ENCODE assay signal across 31 cellular contexts in the genomic region with DNA sequence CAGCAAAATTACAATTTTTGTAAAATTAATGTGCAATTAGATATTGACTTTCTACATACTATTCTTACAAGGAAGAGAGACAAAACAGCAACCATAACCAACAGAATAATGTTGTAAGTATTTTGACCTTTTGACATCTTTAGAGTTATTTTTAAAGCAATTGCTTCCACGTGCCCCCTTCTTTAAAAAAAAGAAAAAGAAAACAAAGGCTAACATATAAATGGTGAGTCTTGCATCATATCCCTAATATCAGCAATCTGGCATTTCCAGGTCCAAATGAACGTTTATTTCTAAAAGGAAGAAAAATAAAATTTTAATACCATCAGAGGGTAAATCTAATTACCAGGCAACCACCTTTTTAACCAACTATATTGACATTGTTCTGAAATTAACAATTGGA. TPM values are rescaled to one million over a fixed set of nuclear protein-coding genes. Genes with fewer than 3 reads are reported as not detected.
DNase-seq lines count a peak whose midpoint lies in the region; ATAC-seq, FAIRE-seq and TF ChIP-seq lines count a peak whose summit lies in the region.
"Had no signal": no experiment of that assay in that cellular context is flagged by ENCODE, and none has a peak within 500 bp of the region (broad histone marks: within the 10 kb centered on the region; RNA-seq: fewer than 3 reads in every experiment).

No MANE protein-coding gene starts in this region.

- no peak for TF ChIP-seq CTCF in PC-9 (conservative IDR thresholded peaks at IDR 0.05)
- no peak for TF ChIP-seq CTCF in endothelial cell of umbilical vein (IDR thresholded peaks at IDR 0.05; ENCODE audit: extremely low read depth in 1 of 2, insufficient read depth in 1 of 2, low read depth in 1 of 2, low read length in 2 of 2)
- no peak for TF ChIP-seq CTCF in osteocyte (IDR thresholded peaks at IDR 0.05)

- ATAC-seq in GM21515 (IDR thresholded peaks at IDR 0.05; ENCODE audit: unreplicated experiment) (no peak), GM18520 (IDR thresholded peaks at IDR 0.05; ENCODE audit: unreplicated experiment) (no peak)
- ATAC-seq: activated CD4-positive, CD25-positive, alpha-beta regulatory T cell treated with anti-CD3 and anti-CD28 coated beads, Interleukin-2, amount 50 U/mL, for 24 hours; activated T-helper 17 cell treated with anti-CD3 and anti-CD28 coated beads, Interleukin-2, amount 50 U/mL, for 72 hours; lower lobe of right lung had no signal

- TF ChIP-seq POLR2A in endothelial cell of umbilical vein (IDR thresholded peaks at IDR 0.05; ENCODE audit: low read depth, low read length): no peak

- H3K9me1 ChIP-seq in endothelial cell of umbilical vein (replicated peaks; ENCODE audit: control insufficient read depth, extremely low read depth, insufficient read depth, low read length): no peaks in the 10 kb centered on the region

- H2AFZ ChIP-seq in PC-9: peak overlapping the region; percentile 45
- no peak overlapping the region for H2AFZ ChIP-seq in endothelial cell of umbilical vein (ENCODE audit: low read depth, low read length)

- FAIRE-seq in endothelial cell of umbilical vein (lab: Jason Lieb, UNC): no peak
- FAIRE-seq: GM18507 had no signal

- H3K27me3 ChIP-seq in PC-9 (ENCODE audit: insufficient read depth, low read depth) (no peaks in the 10 kb centered on the region), endothelial cell of umbilical vein (ENCODE audit: control insufficient read depth in 2 of 2, insufficient read depth in 2 of 2, low read length in 2 of 2) (no peaks in the 10 kb centered on the region)
- H3K27me3 ChIP-seq: ovary, SJCRH30, spleen, tibial artery had no signal

- dilution Hi-C loops in endothelial cell of umbilical vein (cut with MboI; ENCODE audit: extremely low pct_ligation_motif_present, low sequenced_read_pairs): no loop called here

- no peaks in the 10 kb centered on the region for H3K36me3 ChIP-seq in PC-9 (ENCODE audit: low read depth)
- H3K36me3 ChIP-seq in endothelial cell of umbilical vein (ENCODE audit: control insufficient read depth in 2 of 2, extremely low read depth in 1 of 2, insufficient read depth in 2 of 2, low read length in 2 of 2): no peaks in the 10 kb centered on the region
- H3K36me3 ChIP-seq: lower lobe of right lung, ovary, SJCRH30, spleen, tibial artery had no signal

- intact Hi-C loops in PC-9 (cut with micrococcal nuclease; ENCODE audit: unreplicated experiment): no loop called here
- intact Hi-C loops in endothelial cell of umbilical vein (cut with micrococcal nuclease): no loop called here

- POLR2A ChIA-PET in PC-9 (lab: Charles Lee; ENCODE audit: unreplicated experiment): no interaction called here
- POLR2A ChIA-PET in endothelial cell of umbilical vein (lab: Charles Lee): no interaction called here

- H3K27me3 Mint-ChIP-seq in osteocyte (ENCODE audit: unreplicated experiment): no peaks in the 10 kb centered on the region
- H3K27me3 Mint-ChIP-seq: activated CD4-positive, alpha-beta memory T cell treated with anti-CD3 and anti-CD28 coated beads, Interleukin-2, amount 10 ng/mL, durations not matched to agents 7 days and 5 days; activated T-helper 17 cell treated with anti-CD3 and anti-CD28 coated beads, Interleukin-2, amount 50 U/mL, for 72 hours; IgD-negative memory B cell had no signal

- CTCF ChIA-PET in PC-9 (lab: Charles Lee) (no interaction called here), endothelial cell of umbilical vein (lab: Charles Lee) (interaction anchor here (1.4 kb wide), 1 partner anchor 10 kb away, joined by 3 read pairs; no protein-coding TSS in a partner anchor)

- no peak overlapping the region for H3K4me3 ChIP-seq in PC-9
- H3K4me3 ChIP-seq in endothelial cell of umbilical vein (replicated peaks in 1 of 3; ENCODE audit: insufficient read depth in 1 of 3, low read depth in 1 of 3, low read length in 3 of 3): no peak overlapping the region
- H3K4me3 ChIP-seq: lower lobe of right lung, ovary, SJCRH30, spleen, tibial artery had no signal

- H3K4me3 Mint-ChIP-seq in osteocyte (ENCODE audit: unreplicated experiment): no peak overlapping the region
- H3K4me3 Mint-ChIP-seq: activated CD4-positive, alpha-beta memory T cell treated with anti-CD3 and anti-CD28 coated beads, Interleukin-2, amount 10 ng/mL, durations not matched to agents 7 days and 5 days; activated naive CD4-positive, alpha-beta T cell treated with anti-CD3 and anti-CD28 coated beads, Interleukin-2, amount 50 U/mL, for 24 hours; activated T-helper 17 cell treated with anti-CD3 and anti-CD28 coated beads, Interleukin-2, amount 50 U/mL, for 72 hours; central memory CD8-positive, alpha-beta T cell; IgD-negative memory B cell; nephron progenitor cell had no signal

- peak overlapping the region; percentile 52 for H3K27ac Mint-ChIP-seq in osteocyte (ENCODE audit: unreplicated experiment)
- H3K27ac Mint-ChIP-seq: activated CD4-positive, alpha-beta memory T cell treated with anti-CD3 and anti-CD28 coated beads, Interleukin-2, amount 10 ng/mL, durations not matched to agents 7 days and 5 days; activated naive CD4-positive, alpha-beta T cell treated with anti-CD3 and anti-CD28 coated beads, Interleukin-2, amount 50 U/mL, for 24 hours; activated T-helper 17 cell treated with anti-CD3 and anti-CD28 coated beads, Interleukin-2, amount 50 U/mL, for 72 hours; IgD-negative memory B cell; nephron progenitor cell had no signal

- peak; percentile 55 for DNase-seq in EH (ENCODE audit: low read depth)
- DNase-seq in PC-9: no peak
- peak; percentile 11 for DNase-seq in endothelial cell of umbilical vein (ENCODE audit: low read depth, low spot score)
- no peak for DNase-seq in osteocyte (ENCODE audit: extremely low spot score, unreplicated experiment)
- no peak for DNase-seq in activated CD4-positive, alpha-beta T cell treated with anti-CD3 and anti-CD28 coated beads for 48 hours
- DNase-seq in NCI-H774 (lab: John Stamatoyannopoulos, UW): no peak
- DNase-seq: activated CD4-positive, alpha-beta memory T cell treated with anti-CD3 and anti-CD28 coated beads, Interleukin-2, amount 10 ng/mL, durations not matched to agents 7 days and 5 days; anterior cingulate cortex; kidney; lower lobe of right lung; NCI-H1092; NCI-H187; NCI-H524 treated with DMSO at 0.1 percent for 48 hours; nephron progenitor cell; ovary; SJCRH30; spleen; T-helper 1 cell; tibial artery had no signal

- peak overlapping the region; percentile 11; the same call in 1 of the 2 replicates for H3K4me2 ChIP-seq in PC-9
- H3K4me2 ChIP-seq in endothelial cell of umbilical vein (ENCODE audit: insufficient read depth, low read length): no peak overlapping the region

- BruUV-seq in PC-9 (replicated peaks; lab: Mats Ljungman, UMichigan) (no TSS peak), endothelial cell of umbilical vein (replicated peaks; lab: Mats Ljungman, UMichigan) (no TSS peak)

- H3K4me1 Mint-ChIP-seq in osteocyte (ENCODE audit: unreplicated experiment): peaks cover 14% of the 10 kb centered on the region
- H3K4me1 Mint-ChIP-seq: activated CD4-positive, alpha-beta memory T cell treated with anti-CD3 and anti-CD28 coated beads, Interleukin-2, amount 10 ng/mL, durations not matched to agents 7 days and 5 days; activated naive CD4-positive, alpha-beta T cell treated with anti-CD3 and anti-CD28 coated beads, Interleukin-2, amount 50 U/mL, for 24 hours; activated T-helper 17 cell treated with anti-CD3 and anti-CD28 coated beads, Interleukin-2, amount 50 U/mL, for 72 hours; central memory CD8-positive, alpha-beta T cell; IgD-negative memory B cell had no signal

- no peaks in the 10 kb centered on the region for H3F3A ChIP-seq in PC-9 (ENCODE audit: insufficient read depth, low read depth)

- H3K79me2 ChIP-seq in PC-9 (ENCODE audit: low read depth) (no peaks in the 10 kb centered on the region), endothelial cell of umbilical vein (ENCODE audit: control insufficient read depth, insufficient read depth, low read length) (no peaks in the 10 kb centered on the region)

- H3K36me3 Mint-ChIP-seq in osteocyte (ENCODE audit: unreplicated experiment): no peaks in the 10 kb centered on the region
- H3K36me3 Mint-ChIP-seq: activated naive CD4-positive, alpha-beta T cell treated with anti-CD3 and anti-CD28 coated beads, Interleukin-2, amount 50 U/mL, for 24 hours; IgD-negative memory B cell had no signal

- H4K20me1 ChIP-seq in PC-9 (ENCODE audit: insufficient read depth) (no peaks in the 10 kb centered on the region), endothelial cell of umbilical vein (replicated peaks; ENCODE audit: control insufficient read depth, extremely low read depth, insufficient read depth, low read length) (no peaks in the 10 kb centered on the region)

- H3K4me1 ChIP-seq in PC-9 (replicated peaks; ENCODE audit: insufficient read depth) (peaks cover 16% of the 10 kb centered on the region), endothelial cell of umbilical vein (ENCODE audit: control insufficient read depth, extremely low read depth, insufficient read depth, low read length) (no peaks in the 10 kb centered on the region)
- H3K4me1 ChIP-seq: lower lobe of right lung, spleen, tibial artery had no signal

- peak overlapping the region; percentile 40; the same call in 1 of the 2 replicates for H3K27ac ChIP-seq in PC-9
- no peak overlapping the region for H3K27ac ChIP-seq in endothelial cell of umbilical vein (ENCODE audit: insufficient read depth, low read depth, low read length)
- H3K27ac ChIP-seq: lower lobe of right lung, ovary, SJCRH30, spleen, tibial artery had no signal

- no peak overlapping the region for H3K9ac ChIP-seq in endothelial cell of umbilical vein (replicated peaks; ENCODE audit: extremely low read depth, insufficient read depth, low read length)

- H3K9me3 ChIP-seq in PC-9 (ENCODE audit: insufficient read depth, low read depth) (no peaks in the 10 kb centered on the region), endothelial cell of umbilical vein (replicated peaks; ENCODE audit: control insufficient read depth, insufficient read depth, low read length) (no peaks in the 10 kb centered on the region)
- H3K9me3 ChIP-seq: lower lobe of right lung, ovary, SJCRH30, spleen, tibial artery had no signal

- no peaks in the 10 kb centered on the region for H3K9me2 ChIP-seq in PC-9 (ENCODE audit: insufficient read depth)

- no peaks in the 10 kb centered on the region for H3K9me3 Mint-ChIP-seq in osteocyte (ENCODE audit: unreplicated experiment)
- H3K9me3 Mint-ChIP-seq: activated CD4-positive, alpha-beta memory T cell treated with anti-CD3 and anti-CD28 coated beads, Interleukin-2, amount 10 ng/mL, durations not matched to agents 7 days and 5 days; activated naive CD4-positive, alpha-beta T cell treated with anti-CD3 and anti-CD28 coated beads, Interleukin-2, amount 50 U/mL, for 24 hours; activated T-helper 17 cell treated with anti-CD3 and anti-CD28 coated beads, Interleukin-2, amount 50 U/mL, for 72 hours; central memory CD8-positive, alpha-beta T cell; IgD-negative memory B cell; nephron progenitor cell had no signal

RNA-seq across cellular contexts. Expression of a gene that starts 19.3 kb away (rescaled TPM):
- total RNA-seq in PC-9 (2021) (not detected in 2 replicates), endothelial cell of umbilical vein (not detected in 2 replicates), osteocyte (not detected in 2 replicates)
- not detected in 2 replicates for polyA plus RNA-seq in endothelial cell of umbilical vein
- polyA plus RNA-seq in endothelial cell of umbilical vein (2011; cell fraction: cytosol; rRNA removed): not detected in 2 replicates
- polyA plus RNA-seq in endothelial cell of umbilical vein (2011; cell fraction: nucleus; rRNA removed): not detected in 2 replicates
- polyA plus RNA-seq in endothelial cell of umbilical vein (2012): not detected in 2 replicates
- not detected in 2 replicates for polyA minus RNA-seq in endothelial cell of umbilical vein
- polyA minus RNA-seq in endothelial cell of umbilical vein (2011; cell fraction: cytosol; rRNA and poly(A)+ RNA removed): not detected
- not detected in 2 replicates for polyA minus RNA-seq in endothelial cell of umbilical vein (2011; cell fraction: nucleus; rRNA and poly(A)+ RNA removed)
- total RNA-seq: A673; activated CD4-positive, alpha-beta memory T cell treated with anti-CD3 and anti-CD28 coated beads, Interleukin-2, amount 10 ng/mL, durations not matched to agents 7 days and 5 days; activated T-helper 17 cell treated with anti-CD3 and anti-CD28 coated beads, Interleukin-2, amount 50 U/mL, for 72 hours; dermis microvascular lymphatic vessel endothelial cell; fibroblast of lung; kidney; lower lobe of right lung; ovary; SJCRH30; spleen had no signal
- polyA plus RNA-seq: BJ, fibroblast of lung, IgD-negative memory B cell, ovary had no signal

Comparison
In these comparisons a context has a peak if more than half of its experiments do, and no peak if none do; other contexts are left out.
1. DNase-seq: peak in EH (single experiment) and endothelial cell of umbilical vein (single experiment); none in PC-9 (0 of 2), osteocyte (single experiment), activated CD4-positive, alpha-beta T cell treated with anti-CD3 and anti-CD28 coated beads for 48 hours (single experiment) and NCI-H774 (single experiment).